ENCODE assay signal across 20 cellular contexts in the genomic region with DNA sequence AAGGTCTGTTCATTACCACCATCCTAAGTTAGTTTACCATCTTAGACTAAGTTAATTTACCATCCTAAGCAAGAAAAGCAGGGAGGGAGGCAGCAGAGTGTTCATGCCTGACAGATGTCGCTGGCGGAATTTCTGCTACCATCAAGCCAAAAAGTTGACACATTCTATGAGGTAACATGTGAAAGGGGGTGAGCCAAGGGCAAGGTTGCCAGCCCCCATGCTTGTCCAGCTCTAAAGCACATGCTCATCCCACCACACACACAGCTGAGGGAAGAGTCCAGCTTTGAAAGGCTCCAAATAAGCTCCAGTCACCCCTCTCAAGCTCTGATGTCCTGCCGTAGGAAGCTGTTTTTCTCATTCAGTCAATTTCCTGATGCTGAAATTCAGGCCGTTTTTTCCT. TPM values are rescaled to one million over a fixed set of nuclear protein-coding genes. Genes with fewer than 3 reads are reported as not detected.
DNase-seq lines count a peak whose midpoint lies in the region; ATAC-seq, FAIRE-seq and TF ChIP-seq lines count a peak whose summit lies in the region.
"Had no signal": no experiment of that assay in that cellular context is flagged by ENCODE, and none has a peak within 500 bp of the region (broad histone marks: within the 10 kb centered on the region; RNA-seq: fewer than 3 reads in every experiment).

No MANE protein-coding gene starts in this region.

- in situ Hi-C loops in HepG2 (cut with HindIII; ENCODE audit: extremely low pct_ligation_motif_present, low pct_unique_long_range_greater_than_20kb), result no loop called here

- peaks cover 19% of the 10 kb centered on the region for H3K4me1 ChIP-seq in HepG2 (ENCODE audit: insufficient read depth, low read length)
- H3K4me1 ChIP-seq in right lobe of liver, result peaks cover 0 to 22% (median 6%) of the 10 kb centered on the region in 4 donors
- peaks cover 97% of the 10 kb centered on the region for H3K4me1 ChIP-seq in effector memory CD4-positive, alpha-beta T cell (ENCODE audit: control insufficient read depth, insufficient read depth, low read length, poor library complexity, severe bottlenecking)
- H3K4me1 ChIP-seq: vagina had no signal

- TF ChIP-seq POLR2A in HepG2 (IDR thresholded peaks at IDR 0.05; ENCODE audit: insufficient read depth in 1 of 2, low read depth in 2 of 2, low read length in 2 of 2) (no peak), right lobe of liver (IDR thresholded peaks at IDR 0.05) (no peak)

- H3K4me3 ChIP-seq in HepG2 (replicated peaks in 1 of 3; ENCODE audit: insufficient read depth in 1 of 3, low read depth in 2 of 3, low read length in 3 of 3) (no peak overlapping the region), right lobe of liver (no peak overlapping the region)
- H3K4me3 ChIP-seq in effector memory CD4-positive, alpha-beta T cell (ENCODE audit: insufficient read depth, low read depth, low read length, poor library complexity, severe bottlenecking), result peak overlapping the region; percentile 24
- H3K4me3 ChIP-seq: pancreas, vagina had no signal

- no peak for ATAC-seq in HepG2
- ATAC-seq in right lobe of liver, result no peak
- ATAC-seq in activated B cell treated with CpG ODN at 0.5 μM for 24 hours (ENCODE audit: low read depth), result no peak
- ATAC-seq in stimulated activated naive CD8-positive, alpha-beta T cell treated with anti-CD3 and anti-CD28 coated beads, Interleukin-15, amount 100 ng/mL, for 72 hours, result no peak
- ATAC-seq in Right ventricle myocardium superior (ENCODE audit: poor library complexity), result no peak
- ATAC-seq: pancreas had no signal

- no peaks in the 10 kb centered on the region for H3K36me3 ChIP-seq in HepG2 (replicated peaks in 1 of 2; ENCODE audit: control insufficient read depth in 1 of 2, insufficient read depth in 2 of 2, low read length in 2 of 2)
- H3K36me3 ChIP-seq in right lobe of liver, result no peaks in the 10 kb centered on the region
- H3K36me3 ChIP-seq in effector memory CD4-positive, alpha-beta T cell (ENCODE audit: control insufficient read depth, insufficient read depth, low read length), result peaks cover 61% of the 10 kb centered on the region
- H3K36me3 ChIP-seq: pancreas, vagina had no signal

- CTCF ChIA-PET in HepG2 (lab: Yijun Ruan, JAX; ENCODE audit: low intra/inter-chr PET ratio, low total read pairs), result no interaction called here
- CTCF ChIA-PET in activated B cell treated with CpG ODN at 0.5 μM for 24 hours (lab: Charles Lee), result interaction anchor here (0.7 to 1.8 kb wide), 5 partner anchors 10 to 660 kb away, joined by 3 to 7 read pairs (median 3); no protein-coding TSS in a partner anchor

- peaks cover 91% of the 10 kb centered on the region for H3K36me3 Mint-ChIP-seq in activated B cell treated with CpG ODN at 0.5 μM for 24 hours (ENCODE audit: low read depth)

- POLR2A ChIA-PET in HepG2 (lab: Yijun Ruan, JAX) (no interaction called here), activated B cell treated with CpG ODN at 0.5 μM for 24 hours (lab: Charles Lee) (interaction anchor here (0.8 to 12.6 kb wide), 5 partner anchors 10 to 89 kb away, joined by 3 to 343 read pairs (median 6); no protein-coding TSS in a partner anchor)

- WGBS in HepG2 (ENCODE audit: low lambda C conversion rate), result 35% methylated on average over 2 of the region's 4 CpGs
- WGBS in right lobe of liver (ENCODE audit: insufficient coverage, low coverage, low lambda C conversion rate, missing lambda C conversion rate), result 23% methylated on average over 3 of the region's 4 CpGs

- H2AFZ ChIP-seq in HepG2 (ENCODE audit: low read length), result no peak overlapping the region

- TF ChIP-seq EP300 in HepG2 (IDR thresholded peaks at IDR 0.05; ENCODE audit: low read depth in 2 of 2, low read length in 2 of 2) (no peak), HepG2 (CRISPR knock-in tag; IDR thresholded peaks at IDR 0.05; ENCODE audit: borderline replicate concordance) (no peak)

- no peak for DNase-seq in HepG2 (ENCODE audit: low spot score)
- no peak for DNase-seq in right lobe of liver
- no peak for DNase-seq in activated B cell treated with CpG ODN at 0.5 μM for 24 hours
- DNase-seq in effector memory CD4-positive, alpha-beta T cell, result no peak
- DNase-seq in stimulated activated naive CD8-positive, alpha-beta T cell treated with anti-CD3 and anti-CD28 coated beads, Interleukin-15, amount 100 ng/mL, for 72 hours, result no peak
- no peak for DNase-seq in Right ventricle myocardium superior
- DNase-seq in OCI-M2 (lab: John Stamatoyannopoulos, UW; ENCODE audit: unreplicated experiment), result no peak
- no peak for DNase-seq in NCI-H1694 treated with DMSO at 0.1 percent for 48 hours (lab: John Stamatoyannopoulos, UW)
- DNase-seq: activated CD4-positive, CD25-positive, alpha-beta regulatory T cell; aorta; effector CD8-positive, alpha-beta T cell; HCEC 1CT; head of caudate nucleus; NCI-H524 treated with DMSO at 0.1 percent for 48 hours; pancreas; stimulated activated CD4-positive, alpha-beta T cell treated with anti-CD3 and anti-CD28 coated beads, Interleukin-1b, Interleukin-23, amount 100 ng/mL, for 48 hours; substantia nigra had no signal

- H3K4me1 Mint-ChIP-seq in activated B cell treated with CpG ODN at 0.5 μM for 24 hours, result peaks cover 97% of the 10 kb centered on the region
- peaks cover 100% of the 10 kb centered on the region for H3K4me1 Mint-ChIP-seq in stimulated activated naive CD8-positive, alpha-beta T cell treated with anti-CD3 and anti-CD28 coated beads, Interleukin-15, amount 100 ng/mL, for 72 hours

- H3K27me3 ChIP-seq in HepG2 (ENCODE audit: control insufficient read depth in 1 of 2, insufficient read depth in 2 of 2, low read length in 2 of 2), result peaks cover 0 to 2% of the 10 kb centered on the region in 2 experiments; a peak in 1 of 5 replicates
- no peaks in the 10 kb centered on the region for H3K27me3 ChIP-seq in right lobe of liver
- H3K27me3 ChIP-seq in effector memory CD4-positive, alpha-beta T cell (replicated peaks; ENCODE audit: control insufficient read depth, insufficient read depth, low read length, poor library complexity, severe bottlenecking), result no peaks in the 10 kb centered on the region
- H3K27me3 ChIP-seq: pancreas, vagina had no signal

- FAIRE-seq in HepG2 (lab: Jason Lieb, UNC), result no peak
- FAIRE-seq: D721Med, pancreas had no signal

- no peaks in the 10 kb centered on the region for H3K27me3 Mint-ChIP-seq in activated B cell treated with CpG ODN at 0.5 μM for 24 hours
- H3K27me3 Mint-ChIP-seq in stimulated activated naive CD8-positive, alpha-beta T cell treated with anti-CD3 and anti-CD28 coated beads, Interleukin-15, amount 100 ng/mL, for 72 hours, result no peaks in the 10 kb centered on the region

- peak overlapping the region; percentile 24 for H3K27ac Mint-ChIP-seq in activated B cell treated with CpG ODN at 0.5 μM for 24 hours
- H3K27ac Mint-ChIP-seq in stimulated activated naive CD8-positive, alpha-beta T cell treated with anti-CD3 and anti-CD28 coated beads, Interleukin-15, amount 100 ng/mL, for 72 hours, result peak overlapping the region; percentile 82 to 99

- H3K9me3 Mint-ChIP-seq in activated B cell treated with CpG ODN at 0.5 μM for 24 hours, result no peaks in the 10 kb centered on the region
- no peaks in the 10 kb centered on the region for H3K9me3 Mint-ChIP-seq in stimulated activated naive CD8-positive, alpha-beta T cell treated with anti-CD3 and anti-CD28 coated beads, Interleukin-15, amount 100 ng/mL, for 72 hours

- H3K27ac ChIP-seq in HepG2 (ENCODE audit: extremely low read length, insufficient read depth, low read length) (no peak overlapping the region), right lobe of liver (no peak overlapping the region)
- peak overlapping the region; percentile 70 for H3K27ac ChIP-seq in effector memory CD4-positive, alpha-beta T cell (ENCODE audit: insufficient read depth, low read length, poor library complexity, severe bottlenecking)
- H3K27ac ChIP-seq: HL-60, pancreas, vagina had no signal

- intact Hi-C loops in HepG2 (cut with micrococcal nuclease; ENCODE audit: unreplicated experiment), result no loop called here
- intact Hi-C loops in right lobe of liver (cut with DNase I), result no loop called here
- intact Hi-C loops in activated B cell treated with CpG ODN at 0.5 μM for 24 hours (cut with micrococcal nuclease), result no loop called here
- intact Hi-C loops in Right ventricle myocardium superior (cut with DNase I), result no loop called here

- no peaks in the 10 kb centered on the region for H3K9me3 ChIP-seq in HepG2 (ENCODE audit: low read length)
- no peaks in the 10 kb centered on the region for H3K9me3 ChIP-seq in right lobe of liver
- H3K9me3 ChIP-seq in effector memory CD4-positive, alpha-beta T cell (ENCODE audit: control insufficient read depth, low read length), result no peaks in the 10 kb centered on the region
- H3K9me3 ChIP-seq: pancreas, vagina had no signal

- TF ChIP-seq CTCF in HepG2 (CRISPR knock-in tag; IDR thresholded peaks at IDR 0.05), result no peak
- no peak for TF ChIP-seq CTCF in right lobe of liver (IDR thresholded peaks at IDR 0.05)
- TF ChIP-seq CTCF in activated B cell treated with CpG ODN at 0.5 μM for 24 hours (IDR thresholded peaks at IDR 0.05), result no peak

- no peak overlapping the region for H3K4me2 ChIP-seq in HepG2 (ENCODE audit: low read depth, low read length)

- H3K79me2 ChIP-seq in HepG2 (ENCODE audit: insufficient read depth, low read length), result no peaks in the 10 kb centered on the region

- TF ChIP-seq RAD21 in HepG2 (CRISPR knock-in tag; IDR thresholded peaks at IDR 0.05), result no peak

- no peak overlapping the region for H3K9ac ChIP-seq in HepG2 (ENCODE audit: insufficient read depth, low read depth, low read length)

- H4K20me1 ChIP-seq in HepG2 (ENCODE audit: insufficient read depth, low read length), result no peaks in the 10 kb centered on the region

- no peak overlapping the region for H3K4me3 Mint-ChIP-seq in activated B cell treated with CpG ODN at 0.5 μM for 24 hours
- peak overlapping the region; percentile 88 to 93 for H3K4me3 Mint-ChIP-seq in stimulated activated naive CD8-positive, alpha-beta T cell treated with anti-CD3 and anti-CD28 coated beads, Interleukin-15, amount 100 ng/mL, for 72 hours

- BruUV-seq in HepG2 (replicated peaks; lab: Mats Ljungman, UMichigan), result no TSS peak

RNA-seq across cellular contexts. Expression of gene EIF2D, which starts 46.3 kb away (rescaled TPM):
- total RNA-seq in HepG2 (2016; rRNA removed; fragmentation: Illumina TruSeq; extraction: Trizol) (45.1 and 47.5 TPM in 2 replicates), right lobe of liver (10 to 100 TPM; 18.4 to 29.3 (median 24.4) TPM), activated B cell treated with CpG ODN at 0.5 μM for 24 hours (61.2 and 65.4 TPM in 2 replicates), Right ventricle myocardium superior (24.9 TPM)
- 43.1 and 44.2 TPM in 2 replicates for total RNA-seq in HepG2 (2016; cell fraction: cytosol; rRNA removed; fragmentation: Illumina TruSeq; extraction: Trizol; ENCODE audit: low read depth)
- 44.4 and 45.6 TPM in 2 replicates for total RNA-seq in HepG2 (2016; cell fraction: insoluble cytoplasmic fraction; rRNA removed; fragmentation: Illumina TruSeq; extraction: Trizol)
- total RNA-seq in HepG2 (2016; cell fraction: membrane; rRNA removed; fragmentation: Illumina TruSeq; extraction: Trizol), result 66.4 and 71.1 TPM in 2 replicates
- total RNA-seq in HepG2 (2016; cell fraction: nucleus; rRNA removed; fragmentation: Illumina TruSeq; extraction: Trizol), result 33.0 and 33.9 TPM in 2 replicates
- polyA plus RNA-seq in HepG2 (2011; rRNA removed), result 61.1 and 64.9 TPM in 2 replicates
- 57.5 and 59.2 TPM in 2 replicates for polyA plus RNA-seq in HepG2 (2011; cell fraction: cytosol; rRNA removed)
- 50.4 and 55.0 TPM in 2 replicates for polyA plus RNA-seq in HepG2 (2011; cell fraction: nucleus; rRNA removed)
- polyA plus RNA-seq in HepG2 (2012), result 35.2 and 37.1 TPM in 2 replicates
- polyA plus RNA-seq in HepG2 (2016; cell fraction: cytosol; fragmentation: Illumina TruSeq; extraction: Trizol; ENCODE audit: low read depth), result 51.1 and 52.3 TPM in 2 replicates
- 56.4 and 58.1 TPM in 2 replicates for polyA plus RNA-seq in HepG2 (2016; cell fraction: insoluble cytoplasmic fraction; fragmentation: Illumina TruSeq; extraction: Trizol; ENCODE audit: low read depth)
- polyA plus RNA-seq in HepG2 (2016; cell fraction: membrane; fragmentation: Illumina TruSeq; extraction: Trizol; ENCODE audit: low read depth), result 76.1 and 77.6 TPM in 2 replicates
- 56.2 and 57.6 TPM in 2 replicates for polyA plus RNA-seq in HepG2 (2016; cell fraction: nucleus; fragmentation: Illumina TruSeq; extraction: Trizol; ENCODE audit: insufficient read depth, low read depth)
- polyA minus RNA-seq in HepG2 (2011; rRNA and poly(A)+ RNA removed; ENCODE audit: low replicate concordance), result 48.8 and 93.5 TPM in 2 replicates
- 21.5 and 22.3 TPM in 2 replicates for polyA minus RNA-seq in HepG2 (2011; cell fraction: cytosol; rRNA and poly(A)+ RNA removed)
- 31.9 and 36.3 TPM in 2 replicates for polyA minus RNA-seq in HepG2 (2011; cell fraction: nucleus; rRNA and poly(A)+ RNA removed)

RNA-seq across cellular contexts. Expression of gene RASSF5, which starts 58.6 kb away (rescaled TPM):
- total RNA-seq in HepG2 (2016; rRNA removed; fragmentation: Illumina TruSeq; extraction: Trizol) (0.18 and 0.49 TPM in 2 replicates), right lobe of liver (10 to 100 TPM in 5 of 6 experiments, 1 to 10 TPM in 1; 8.1 to 18.8 (median 12.6) TPM), activated B cell treated with CpG ODN at 0.5 μM for 24 hours (114 and 116 TPM in 2 replicates), Right ventricle myocardium superior (3.9 TPM)
- total RNA-seq in HepG2 (2016; cell fraction: cytosol; rRNA removed; fragmentation: Illumina TruSeq; extraction: Trizol; ENCODE audit: low read depth), result 0.09 TPM in 1 of 2 replicates, not detected in the other
- total RNA-seq in HepG2 (2016; cell fraction: insoluble cytoplasmic fraction; rRNA removed; fragmentation: Illumina TruSeq; extraction: Trizol), result 0.24 and 0.36 TPM in 2 replicates
- 0.14 and 0.19 TPM in 2 replicates for total RNA-seq in HepG2 (2016; cell fraction: membrane; rRNA removed; fragmentation: Illumina TruSeq; extraction: Trizol)
- total RNA-seq in HepG2 (2016; cell fraction: nucleus; rRNA removed; fragmentation: Illumina TruSeq; extraction: Trizol), result 0.22 and 0.47 TPM in 2 replicates
- polyA plus RNA-seq in HepG2 (2011; rRNA removed), result 0.40 and 0.50 TPM in 2 replicates
- polyA plus RNA-seq in HepG2 (2011; cell fraction: cytosol; rRNA removed), result 0.27 and 0.47 TPM in 2 replicates
- polyA plus RNA-seq in HepG2 (2011; cell fraction: nucleus; rRNA removed), result 0.58 and 0.66 TPM in 2 replicates
- 0.76 and 2.1 TPM in 2 replicates for polyA plus RNA-seq in HepG2 (2012)
- polyA plus RNA-seq in HepG2 (2016; cell fraction: cytosol; fragmentation: Illumina TruSeq; extraction: Trizol; ENCODE audit: low read depth), result 0.03 and 0.06 TPM in 2 replicates
- polyA plus RNA-seq in HepG2 (2016; cell fraction: insoluble cytoplasmic fraction; fragmentation: Illumina TruSeq; extraction: Trizol; ENCODE audit: low read depth), result 0.21 and 0.29 TPM in 2 replicates
- polyA plus RNA-seq in HepG2 (2016; cell fraction: membrane; fragmentation: Illumina TruSeq; extraction: Trizol; ENCODE audit: low read depth), result 0.09 and 0.11 TPM in 2 replicates
- polyA plus RNA-seq in HepG2 (2016; cell fraction: nucleus; fragmentation: Illumina TruSeq; extraction: Trizol; ENCODE audit: insufficient read depth, low read depth), result 0.43 and 0.48 TPM in 2 replicates
- 0.30 and 18.0 TPM in 2 replicates for polyA minus RNA-seq in HepG2 (2011; rRNA and poly(A)+ RNA removed; ENCODE audit: low replicate concordance)
- 0.49 and 1.3 TPM in 2 replicates for polyA minus RNA-seq in HepG2 (2011; cell fraction: cytosol; rRNA and poly(A)+ RNA removed)
- 0.26 and 0.50 TPM in 2 replicates for polyA minus RNA-seq in HepG2 (2011; cell fraction: nucleus; rRNA and poly(A)+ RNA removed)
